8 cellular contexts compared by ENCODE assay signal in genomic region chr17:44186307-44187130, GRCh38. TPM values are rescaled to one million over a fixed set of nuclear protein-coding genes. Genes with fewer than 3 reads are reported as not detected.
A peak's percentile ranks its signal among the peaks of the same experiment; 100 is the strongest.
DNase-seq lines count a peak whose midpoint lies in the region; ATAC-seq and TF ChIP-seq lines count a peak whose summit lies in the region.

Gene TMUB2, plus strand, starts transcription at chr17:44186972. Its CDS starts 737 bp downstream, at chr17:44187709.

- TF ChIP-seq CTCF in GM10248 (IDR thresholded peaks at IDR 0.05; ENCODE audit: control extremely low read depth, extremely low read depth, low read depth, missing control alignments) (no peak), omental fat pad (IDR thresholded peaks at IDR 0.05) (no peak), testis (IDR thresholded peaks at IDR 0.05) (no peak)

- H3K9me3 Mint-ChIP-seq in activated naive CD8-positive, alpha-beta T cell (ENCODE audit: low read depth), result no peaks in the 10 kb centered on the region

- TF ChIP-seq POLR2A in testis (IDR thresholded peaks at IDR 0.05), result peak; percentile 20

- H3K36me3 ChIP-seq in testis (ENCODE audit: low read depth, missing control alignments), result no peaks in the 10 kb centered on the region

- peak within 1 kb of the TSS; percentile 99 for H3K27ac Mint-ChIP-seq in activated naive CD8-positive, alpha-beta T cell

- H3K4me3 ChIP-seq in testis, result peak within 1 kb of the TSS; percentile 93 to 96

- peak within 1 kb of the TSS; percentile 99 for H3K4me3 Mint-ChIP-seq in activated naive CD8-positive, alpha-beta T cell

- peak within 1 kb of the TSS; percentile 90 to 99 for H3K27ac ChIP-seq in testis

- H3K36me3 Mint-ChIP-seq in activated naive CD8-positive, alpha-beta T cell, result peaks cover 2% of the 10 kb centered on the region

- intact Hi-C loops in testis (cut with DNase I; ENCODE audit: low total_unique reads), result no loop called here

- H3K4me1 Mint-ChIP-seq in activated naive CD8-positive, alpha-beta T cell (ENCODE audit: low read depth), result peaks cover 39% of the 10 kb centered on the region

- CTCF ChIA-PET in GM10248 (lab: Yijun Ruan, JAX), result interaction anchor here (1.3 to 4.6 kb wide), 7 partner anchors 16 to 247 kb away, joined by 3 to 47 read pairs (median 5); partner anchors contain the start of genes ASB16 and HDAC5

- peak; percentile 100 for DNase-seq in GM10248 (ENCODE audit: extremely low spot score)
- peak; percentile 98 for DNase-seq in NCI-H1105 (lab: John Stamatoyannopoulos, UW)
- DNase-seq in SKM-1 treated with dmso at 0.1 percent for 144 hours (lab: John Stamatoyannopoulos, UW; ENCODE audit: unreplicated experiment), result peak; percentile 99
- DNase-seq in glomerular visceral epithelial cell (ENCODE audit: extremely low spot score), result peak; percentile 100
- peak; percentile 95 for DNase-seq in omental fat pad (ENCODE audit: low spot score)
- DNase-seq in testis, result peak; percentile 100

- ATAC-seq in HG02623 (IDR thresholded peaks at IDR 0.05; ENCODE audit: unreplicated experiment), result peak; percentile 82
- ATAC-seq in omental fat pad (ENCODE audit: low FRiP score), result peak; percentile 95

- WGBS in testis, 2 donors, result 0 to 1% methylated on average over 44 to 50 of the region's 50 CpGs

- no peaks in the 10 kb centered on the region for H3K9me3 ChIP-seq in testis

- no peaks in the 10 kb centered on the region for H3K27me3 Mint-ChIP-seq in activated naive CD8-positive, alpha-beta T cell

- H3K27me3 ChIP-seq in testis, result no peaks in the 10 kb centered on the region

- POLR2A ChIA-PET in GM10248 (lab: Yijun Ruan, JAX), result interaction anchor here (0.6 to 1.0 kb wide), 5 partner anchors 9 to 962 kb away, joined by 3 to 7 read pairs (median 3); partner anchors contain the start of gene HEXIM1

- H3K4me1 ChIP-seq in testis, result peaks cover 33% of the 10 kb centered on the region

RNA-seq across cellular contexts. Expression of gene TMUB2, which starts in this region (rescaled TPM):
- total RNA-seq in omental fat pad (10 to 100 TPM; 31.7 to 41.2 (median 35.8) TPM), testis (10 to 100 TPM; 60.0 to 63.1 TPM)
- polyA plus RNA-seq in testis (ENCODE audit: insufficient read depth, low read depth, low replicate concordance), result 76.7 TPM

Comparison
In these comparisons a context has a peak if more than half of its experiments do, and no peak if none do; other contexts are left out.
1. Peak in every context shown above with its lines: DNase-seq, ATAC-seq, H3K4me3 ChIP-seq and H3K27ac ChIP-seq.